1 cellular context compared by ENCODE assay signal in genomic region chr16:4682616-4683254, GRCh38.
TF ChIP-seq lines count a peak whose summit lies in the region.

No MANE protein-coding gene starts in this region.

TF ChIP-seq in HepG2, 621 proteins besides CTCF, POLR2A, EP300 and RAD21 (continued from another document and continues in another):
- no peak for TF ChIP-seq CENPT (CRISPR knock-in tag; IDR thresholded peaks at IDR 0.05; ENCODE audit: low read depth)
- no peak for TF ChIP-seq ZNF772 (CRISPR knock-in tag; IDR thresholded peaks at IDR 0.05)
- TF ChIP-seq SALL1 (CRISPR knock-in tag; IDR thresholded peaks at IDR 0.05), result peak; percentile 28; the same call in 1 of the 2 replicates
- no peak for TF ChIP-seq ISL2 (CRISPR knock-in tag; IDR thresholded peaks at IDR 0.05)
- no peak for TF ChIP-seq ATF6 (CRISPR knock-in tag; conservative IDR thresholded peaks at IDR 0.05)
- TF ChIP-seq JUND (CRISPR knock-in tag; IDR thresholded peaks at IDR 0.05), result no peak
- TF ChIP-seq RBM39 (IDR thresholded peaks at IDR 0.05; ENCODE audit: low read depth, low read length, poor library complexity, severe bottlenecking), result peak; percentile 23
- TF ChIP-seq GABPB1 (CRISPR knock-in tag; IDR thresholded peaks at IDR 0.05), result peak; percentile 55; the same call in 1 of the 2 replicates
- peak; percentile 49 for TF ChIP-seq XRCC5 (optimal IDR thresholded peaks at IDR 0.05; ENCODE audit: low read length)
- no peak; the same call in 1 of the 2 replicates for TF ChIP-seq MTA1 (CRISPR knock-in tag; IDR thresholded peaks at IDR 0.05; ENCODE audit: borderline replicate concordance)
- TF ChIP-seq MAFF (IDR thresholded peaks at IDR 0.05; ENCODE audit: low read depth, low read length), result no peak
- TF ChIP-seq ZBTB42 (CRISPR knock-in tag; IDR thresholded peaks at IDR 0.05), result no peak
- TF ChIP-seq ZFP82 (CRISPR knock-in tag; IDR thresholded peaks at IDR 0.05; ENCODE audit: borderline replicate concordance), result no peak
- no peak for TF ChIP-seq HNF4G (IDR thresholded peaks at IDR 0.05; ENCODE audit: borderline replicate concordance, low read depth, low read length)
- TF ChIP-seq HNF4G (CRISPR knock-in tag; IDR thresholded peaks at IDR 0.05; ENCODE audit: borderline replicate concordance, low read depth), result no peak
- TF ChIP-seq FUBP1 (CRISPR knock-in tag; IDR thresholded peaks at IDR 0.05; ENCODE audit: borderline replicate concordance), result no peak
- peak; percentile 56; the same call in 1 of the 2 replicates for TF ChIP-seq ZNF501 (CRISPR knock-in tag; IDR thresholded peaks at IDR 0.05)
- TF ChIP-seq ZNF382 (CRISPR knock-in tag; IDR thresholded peaks at IDR 0.05; ENCODE audit: borderline replicate concordance), result no peak
- TF ChIP-seq PRPF4 (IDR thresholded peaks at IDR 0.05; ENCODE audit: low read depth, low read length, poor library complexity, severe bottlenecking), result peak; percentile 80
- TF ChIP-seq ZNF574 (CRISPR knock-in tag; IDR thresholded peaks at IDR 0.05), result peak; percentile 37; the same call in 1 of the 2 replicates
- no peak for TF ChIP-seq SKI (IDR thresholded peaks at IDR 0.05; ENCODE audit: partially characterized antibody)
- no peak for TF ChIP-seq SOX13 (IDR thresholded peaks at IDR 0.05)
- TF ChIP-seq SOX13 (CRISPR knock-in tag; conservative IDR thresholded peaks at IDR 0.05 in 1 of 2, IDR thresholded peaks at IDR 0.05 in 1 of 2), result 0 out of 4 replicates have a peak, but pooled peaks of 1 of the 2 experiments have one; percentile 12
- TF ChIP-seq ZFY (CRISPR knock-in tag; IDR thresholded peaks at IDR 0.05), result 0 out of 2 replicates have a peak, but pooled peaks have one; percentile 17
- TF ChIP-seq NFIC (IDR thresholded peaks at IDR 0.05; ENCODE audit: low read length), result no peak
- TF ChIP-seq MED13 (CRISPR knock-in tag; IDR thresholded peaks at IDR 0.05), result no peak
- no peak for TF ChIP-seq CREB3 (CRISPR knock-in tag; IDR thresholded peaks at IDR 0.05)
- TF ChIP-seq MED8 (CRISPR knock-in tag; IDR thresholded peaks at IDR 0.05; ENCODE audit: insufficient replicate concordance), result no peak
- no peak for TF ChIP-seq REXO4 (CRISPR knock-in tag; IDR thresholded peaks at IDR 0.05; ENCODE audit: borderline replicate concordance)
- peak; percentile 34; the same call in 1 of the 2 replicates for TF ChIP-seq ZNF281 (CRISPR knock-in tag; IDR thresholded peaks at IDR 0.05; ENCODE audit: borderline replicate concordance)
- no peak for TF ChIP-seq SAP130 (CRISPR knock-in tag; IDR thresholded peaks at IDR 0.05; ENCODE audit: low read depth)
- TF ChIP-seq PAXIP1 (CRISPR knock-in tag; conservative IDR thresholded peaks at IDR 0.05), result no peak
- no peak for TF ChIP-seq SMAD9 (CRISPR knock-in tag; IDR thresholded peaks at IDR 0.05)
- no peak for TF ChIP-seq CHD4 (IDR thresholded peaks at IDR 0.05; ENCODE audit: borderline replicate concordance, low read length)
- TF ChIP-seq POGZ (CRISPR knock-in tag; IDR thresholded peaks at IDR 0.05), result peak; percentile 61; the same call in 1 of the 2 replicates
- TF ChIP-seq PATZ1 (CRISPR knock-in tag; IDR thresholded peaks at IDR 0.05), result 0 out of 2 replicates have a peak, but pooled peaks have one; percentile 35
- TF ChIP-seq ZNF687 (CRISPR knock-in tag; IDR thresholded peaks at IDR 0.05), result peak; percentile 77
- TF ChIP-seq ZNF558 (CRISPR knock-in tag; IDR thresholded peaks at IDR 0.05; ENCODE audit: borderline replicate concordance), result no peak
- TF ChIP-seq NAIF1 (CRISPR knock-in tag; IDR thresholded peaks at IDR 0.05; ENCODE audit: borderline replicate concordance), result no peak
- TF ChIP-seq ZFYVE20 (CRISPR knock-in tag; IDR thresholded peaks at IDR 0.05; ENCODE audit: borderline replicate concordance, low read depth), result no peak
- no peak for TF ChIP-seq AGO1 (IDR thresholded peaks at IDR 0.05; ENCODE audit: low read depth, low read length, poor library complexity, severe bottlenecking)
- no peak for TF ChIP-seq U2AF2 (IDR thresholded peaks at IDR 0.05; ENCODE audit: low read depth, low read length)
- no peak for TF ChIP-seq STAT5B (CRISPR knock-in tag; IDR thresholded peaks at IDR 0.05)
